ENCODE assay signal across 1 cellular context in the genomic region with DNA sequence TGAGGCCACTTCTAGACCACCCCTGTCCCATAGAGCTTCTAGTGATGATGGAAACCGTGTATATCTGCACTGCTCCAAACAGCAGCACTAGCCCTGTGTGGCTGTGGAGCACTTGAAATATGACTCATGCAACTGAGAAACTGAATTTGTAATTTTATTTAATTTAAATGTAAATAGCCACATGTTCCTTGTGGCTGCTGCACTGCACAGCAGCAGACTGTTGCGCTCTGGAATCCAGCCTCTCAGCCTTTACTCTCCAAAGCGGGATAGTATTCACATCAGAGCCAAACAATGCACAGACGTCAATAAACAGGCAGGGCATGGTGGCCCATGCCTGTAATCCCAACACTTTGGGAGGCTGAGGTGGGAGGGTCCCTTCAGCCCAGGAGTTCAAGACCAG.
TF ChIP-seq lines count a peak whose summit lies in the region.

No MANE protein-coding gene starts in this region.

TF ChIP-seq in A549, 52 proteins besides CTCF, POLR2A, EP300 and RAD21:
- no peak for TF ChIP-seq FOSL2 (IDR thresholded peaks at IDR 0.05)
- TF ChIP-seq FOSL2 (CRISPR knock-in tag; IDR thresholded peaks at IDR 0.05): peak; percentile 41; the same call in 1 of the 2 replicates
- TF ChIP-seq, protein P1, sequence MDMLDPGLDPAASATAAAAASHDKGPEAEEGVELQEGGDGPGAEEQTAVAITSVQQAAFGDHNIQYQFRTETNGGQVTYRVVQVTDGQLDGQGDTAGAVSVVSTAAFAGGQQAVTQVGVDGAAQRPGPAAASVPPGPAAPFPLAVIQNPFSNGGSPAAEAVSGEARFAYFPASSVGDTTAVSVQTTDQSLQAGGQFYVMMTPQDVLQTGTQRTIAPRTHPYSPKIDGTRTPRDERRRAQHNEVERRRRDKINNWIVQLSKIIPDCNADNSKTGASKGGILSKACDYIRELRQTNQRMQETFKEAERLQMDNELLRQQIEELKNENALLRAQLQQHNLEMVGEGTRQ (IDR thresholded peaks at IDR 0.05): no peak
TF ChIP-seq in A549: peak in this region for 1.
